Comparison of ENCODE assay signal across 5 cellular contexts in the genomic region with DNA sequence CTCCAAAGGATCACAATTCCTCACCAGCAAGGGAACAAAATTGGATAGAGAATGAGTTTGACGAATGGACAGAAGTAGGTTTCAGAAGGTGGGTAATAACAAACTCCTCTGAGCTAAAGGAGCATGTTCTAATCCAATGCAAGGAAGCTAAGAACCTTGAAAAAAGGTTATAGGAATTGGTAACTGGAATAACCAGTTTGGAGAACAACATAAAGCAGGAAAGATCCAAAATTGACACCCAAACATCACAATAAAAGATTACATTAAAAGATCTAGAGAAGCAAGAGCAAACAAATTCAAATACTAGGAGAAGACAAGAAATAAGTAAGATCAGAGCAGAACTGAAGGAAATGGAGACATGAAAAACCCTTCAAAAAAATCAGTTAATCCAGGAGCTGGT.
DNase-seq lines count a peak whose midpoint lies in the region; ATAC-seq and TF ChIP-seq lines count a peak whose summit lies in the region.
"Not testable (repeated sequence)": the region's sequence is repeated elsewhere in the genome, so short reads cannot be mapped to it uniquely, and the experiment has no call there.

No MANE protein-coding gene starts in this region.

- peak overlapping the region in 2 of 3 donors; percentile 23 for H3K27ac Mint-ChIP-seq in CD4-positive, CD25-positive, alpha-beta regulatory T cell
- H3K27ac Mint-ChIP-seq in naive thymus-derived CD8-positive, alpha-beta T cell: peak overlapping the region in 7 of 10 donors; percentile 35 to 82 (median 53)

- H3K4me1 Mint-ChIP-seq in CD4-positive, CD25-positive, alpha-beta regulatory T cell: peaks cover 0 to 32% (median 2%) of the 10 kb centered on the region in 4 donors
- peaks cover 18 to 46% (median 25%) of the 10 kb centered on the region in 4 donors for H3K4me1 Mint-ChIP-seq in naive thymus-derived CD8-positive, alpha-beta T cell

- H3K36me3 ChIP-seq in CD4-positive, CD25-positive, alpha-beta regulatory T cell (ENCODE audit: control insufficient read depth, insufficient read depth, low read length): not testable (repeated sequence)

- H3K27me3 Mint-ChIP-seq in CD4-positive, CD25-positive, alpha-beta regulatory T cell; naive thymus-derived CD8-positive, alpha-beta T cell: not testable (repeated sequence)

- peaks cover 0 to 19% (median 3%) of the 10 kb centered on the region in 7 donors for H3K9me3 Mint-ChIP-seq in CD4-positive, CD25-positive, alpha-beta regulatory T cell
- H3K9me3 Mint-ChIP-seq in naive thymus-derived CD8-positive, alpha-beta T cell: peaks cover 0 to 14% (median 6%) of the 10 kb centered on the region in 9 donors

- not testable (repeated sequence) for H3K27me3 ChIP-seq in CD4-positive, CD25-positive, alpha-beta regulatory T cell (ENCODE audit: control insufficient read depth, insufficient read depth, low read length)

- POLR2A ChIA-PET in naive thymus-derived CD8-positive, alpha-beta T cell (lab: Charles Lee): interaction anchor here (0.6 to 1.2 kb wide), 4 partner anchors 21 to 109 kb away, joined by 3 to 4 read pairs (median 4); no protein-coding TSS in a partner anchor

- H3K9me3 ChIP-seq in CD4-positive, CD25-positive, alpha-beta regulatory T cell (ENCODE audit: control insufficient read depth in 2 of 2, low read length in 2 of 2): not testable (repeated sequence)

- ATAC-seq in CD4-positive, CD25-positive, alpha-beta regulatory T cell (ENCODE audit: low read depth in 2 of 2); naive thymus-derived CD8-positive, alpha-beta T cell: not testable (repeated sequence)

- peak overlapping the region in 1 of 4 donors; percentile 31 for H3K4me3 Mint-ChIP-seq in CD4-positive, CD25-positive, alpha-beta regulatory T cell
- peak overlapping the region in 4 of 10 donors; percentile 42 to 59 (median 52) for H3K4me3 Mint-ChIP-seq in naive thymus-derived CD8-positive, alpha-beta T cell

- H3K27ac ChIP-seq in CD4-positive, CD25-positive, alpha-beta regulatory T cell (ENCODE audit: insufficient read depth, low read length, poor library complexity, severe bottlenecking): not testable (repeated sequence)
- H3K27ac ChIP-seq in VCaP: peak overlapping the region; percentile 11; the same call in 1 of the 2 replicates

- TF ChIP-seq CTCF in LNCaP clone FGC (IDR thresholded peaks at IDR 0.05; ENCODE audit: control insufficient read depth, extremely low read depth, insufficient read depth); VCaP (conservative IDR thresholded peaks at IDR 0.05): not testable (repeated sequence)

- H3K36me3 Mint-ChIP-seq in CD4-positive, CD25-positive, alpha-beta regulatory T cell: not testable (repeated sequence)
- peaks cover 0 to 13% (median 10%) of the 10 kb centered on the region in 3 donors for H3K36me3 Mint-ChIP-seq in naive thymus-derived CD8-positive, alpha-beta T cell

- H3K4me1 ChIP-seq in CD4-positive, CD25-positive, alpha-beta regulatory T cell (ENCODE audit: control insufficient read depth, insufficient read depth, low read length, poor library complexity, severe bottlenecking): not testable (repeated sequence)

- not testable (repeated sequence) for DNase-seq in CD4-positive, CD25-positive, alpha-beta regulatory T cell; naive thymus-derived CD8-positive, alpha-beta T cell
- peak; percentile 24 for DNase-seq in HT-29 (ENCODE audit: low spot score)
- DNase-seq in LNCaP clone FGC (ENCODE audit: low read depth): peak; percentile 79

- not testable (repeated sequence) for H3K4me3 ChIP-seq in CD4-positive, CD25-positive, alpha-beta regulatory T cell (ENCODE audit: low read depth, low read length); LNCaP clone FGC (ENCODE audit: low read depth, low read length)
